8 cellular contexts compared by ENCODE assay signal in genomic region chr18:61892683-61893303, GRCh38. TPM values are rescaled to one million over a fixed set of nuclear protein-coding genes. Genes with fewer than 3 reads are reported as not detected.
A peak's percentile ranks its signal among the peaks of the same experiment; 100 is the strongest.
DNase-seq lines count a peak whose midpoint lies in the region; ATAC-seq and TF ChIP-seq lines count a peak whose summit lies in the region.

TSS of gene RNF152 (minus strand) at chr18:61893007. CDS start at chr18:61816463, 76,544 bp downstream.

- TF ChIP-seq CTCF in AG10803 (conservative IDR thresholded peaks at IDR 0.05; ENCODE audit: low read length): no peak

- ATAC-seq in effector memory CD8-positive, alpha-beta T cell (replicated peaks): peak; percentile 24
- ATAC-seq in memory B cell (ENCODE audit: low read depth) (peak; percentile 13), GM21515 (IDR thresholded peaks at IDR 0.05; ENCODE audit: unreplicated experiment) (no peak)
- no peak for ATAC-seq in stimulated activated naive CD8-positive, alpha-beta T cell treated with anti-CD3 and anti-CD28 coated beads, Interleukin-15, Interleukin-2, amounts not matched to agents 100 U/mL and 50 U/mL, for 24 hours

- DNase-seq in AG10803 (ENCODE audit: low read depth) (peak; percentile 22), memory B cell (ENCODE audit: low spot score in 2 of 2) (no peak), SKM-1 (lab: John Stamatoyannopoulos, UW; ENCODE audit: unreplicated experiment) (no peak)
- DNase-seq in Jurkat, Clone E6-1 (ENCODE audit: low read depth, low spot score): no peak
- peak; percentile 44 to 48 for DNase-seq in activated CD4-positive, alpha-beta T cell treated with anti-CD3 and anti-CD28 coated beads, Interleukin-2, amount 50 U/mL, for 4 hours
- peak in 2 of 3 experiments; percentile 2 for DNase-seq in effector memory CD8-positive, alpha-beta T cell
- DNase-seq in stimulated activated naive CD8-positive, alpha-beta T cell treated with anti-CD3 and anti-CD28 coated beads, Interleukin-15, Interleukin-2, amounts not matched to agents 100 U/mL and 50 U/mL, for 24 hours: peak; percentile 16

- H3K27ac Mint-ChIP-seq in effector memory CD8-positive, alpha-beta T cell: peak within 1 kb of the TSS; percentile 54 to 62
- no peak within 1 kb of the TSS for H3K27ac Mint-ChIP-seq in memory B cell

- peaks cover 9 to 14% of the 10 kb centered on the region in 2 donors for H3K4me1 Mint-ChIP-seq in effector memory CD8-positive, alpha-beta T cell (ENCODE audit: low read depth in 2 of 2)
- H3K4me1 Mint-ChIP-seq in memory B cell: peaks cover 8% of the 10 kb centered on the region

- no peaks in the 10 kb centered on the region for H3K9me3 Mint-ChIP-seq in effector memory CD8-positive, alpha-beta T cell
- H3K9me3 Mint-ChIP-seq in memory B cell: no peaks in the 10 kb centered on the region

- H3K4me3 Mint-ChIP-seq in effector memory CD8-positive, alpha-beta T cell: peak within 1 kb of the TSS; percentile 78 to 86
- peak within 1 kb of the TSS; percentile 79 for H3K4me3 Mint-ChIP-seq in memory B cell

- peak within 1 kb of the TSS; percentile 87 for H3K4me3 ChIP-seq in AG10803 (ENCODE audit: low read length)
- H3K4me3 ChIP-seq in Jurkat, Clone E6-1 (ENCODE audit: low read length): peak within 1 kb of the TSS; percentile 49

- H3K27me3 Mint-ChIP-seq in effector memory CD8-positive, alpha-beta T cell: peaks cover 38 to 44% of the 10 kb centered on the region in 2 donors
- peaks cover 22% of the 10 kb centered on the region for H3K27me3 Mint-ChIP-seq in memory B cell

- H3K36me3 Mint-ChIP-seq in effector memory CD8-positive, alpha-beta T cell (ENCODE audit: insufficient read depth): no peaks in the 10 kb centered on the region
- H3K36me3 Mint-ChIP-seq in memory B cell: no peaks in the 10 kb centered on the region

RNA-seq across cellular contexts. Expression of gene RNF152, which starts in this region (rescaled TPM):
- not detected for polyA plus RNA-seq in Jurkat, Clone E6-1 (2012; ENCODE audit: insufficient read depth, insufficient read length)

Comparison
In these comparisons a context has a peak if more than half of its experiments do, and no peak if none do; other contexts are left out.
1. DNase-seq: peak in AG10803 (single experiment), activated CD4-positive, alpha-beta T cell treated with anti-CD3 and anti-CD28 coated beads, Interleukin-2, amount 50 U/mL, for 4 hours (2 of 2), effector memory CD8-positive, alpha-beta T cell (2 of 3) and stimulated activated naive CD8-positive, alpha-beta T cell treated with anti-CD3 and anti-CD28 coated beads, Interleukin-15, Interleukin-2, amounts not matched to agents 100 U/mL and 50 U/mL, for 24 hours (single experiment); none in Jurkat, Clone E6-1 (single experiment), memory B cell (0 of 2) and SKM-1 (single experiment).
2. ATAC-seq: peak in effector memory CD8-positive, alpha-beta T cell (single experiment) and memory B cell (single experiment); none in stimulated activated naive CD8-positive, alpha-beta T cell treated with anti-CD3 and anti-CD28 coated beads, Interleukin-15, Interleukin-2, amounts not matched to agents 100 U/mL and 50 U/mL, for 24 hours (single experiment) and GM21515 (single experiment).